8 cellular contexts compared by ENCODE assay signal in the genomic region with DNA sequence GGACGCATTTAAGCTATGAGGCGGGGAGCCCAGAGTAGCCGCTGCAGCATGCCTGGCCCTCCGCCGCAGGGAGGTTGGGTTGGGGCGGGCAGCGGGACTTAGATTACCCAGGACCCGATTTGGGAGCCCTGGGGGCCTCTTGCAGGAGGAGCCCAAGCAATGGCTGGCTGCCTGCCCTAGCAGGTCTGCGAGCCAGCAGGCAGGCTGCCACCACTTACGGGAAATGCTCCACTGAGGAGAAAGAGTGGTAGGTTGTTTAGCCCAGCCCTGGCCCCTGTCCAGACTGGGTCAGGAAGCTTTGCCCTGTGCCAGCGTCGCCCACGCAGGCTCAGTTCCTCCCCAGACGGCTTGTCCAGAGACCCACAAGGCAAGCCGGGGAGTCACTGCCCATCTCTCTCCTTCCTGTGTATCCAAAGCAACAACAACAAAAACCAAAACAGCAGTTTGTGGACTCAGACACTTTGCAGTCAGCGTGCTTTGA. TPM values are rescaled to one million over a fixed set of nuclear protein-coding genes. Genes with fewer than 3 reads are reported as not detected.
A peak's percentile ranks its signal among the peaks of the same experiment; 100 is the strongest.
DNase-seq lines count a peak whose midpoint lies in the region; ATAC-seq and TF ChIP-seq lines count a peak whose summit lies in the region.

No MANE protein-coding gene starts in this region.

- DNase-seq in DMS153 treated with DMSO at 0.1 percent for 48 hours (lab: John Stamatoyannopoulos, UW; ENCODE audit: unreplicated experiment), result peak; percentile 61
- peak; percentile 40 for DNase-seq in SK-MEL-5 (ENCODE audit: low read depth, low spot score)
- peak; percentile 98 for DNase-seq in fibroblast of the aortic adventitia (ENCODE audit: low read depth)
- no peak for DNase-seq in neuronal stem cell (ENCODE audit: low spot score)
- no peak for DNase-seq in nephron progenitor cell
- no peak for DNase-seq in AML-193 (lab: John Stamatoyannopoulos, UW)
- DNase-seq in effector memory CD4-positive, alpha-beta T cell, result no peak

- H3K4me1 ChIP-seq in neuronal stem cell (ENCODE audit: control insufficient read depth in 2 of 2, insufficient read depth in 1 of 2, low read depth in 1 of 2, low read length in 2 of 2), result peaks cover 0 to 3% of the 10 kb centered on the region in 2 donors
- no peaks in the 10 kb centered on the region for H3K4me1 ChIP-seq in effector memory CD4-positive, alpha-beta T cell (ENCODE audit: control insufficient read depth, insufficient read depth, low read length, poor library complexity, severe bottlenecking)

- TF ChIP-seq CTCF in fibroblast of the aortic adventitia (IDR thresholded peaks at IDR 0.05; ENCODE audit: insufficient read depth, low read length), result no peak
- no peak for TF ChIP-seq CTCF in nephron progenitor cell (IDR thresholded peaks at IDR 0.05)

- H2BK5ac ChIP-seq in neuronal stem cell (ENCODE audit: low read length), result no peak overlapping the region

- peaks cover 9% of the 10 kb centered on the region for H3K27me3 Mint-ChIP-seq in nephron progenitor cell (ENCODE audit: low read depth, poor library complexity)

- in situ Hi-C loops in SK-MEL-5 (cut with HindIII; ENCODE audit: low pct_unique_long_range_greater_than_20kb, low sequenced_read_pairs), result no loop called here

- no peak overlapping the region for H3K9ac ChIP-seq in neuronal stem cell (ENCODE audit: low read depth, low read length, poor library complexity)

- peak overlapping the region; percentile 58 for H3K18ac ChIP-seq in neuronal stem cell (ENCODE audit: low read length)

- no peak overlapping the region for H2BK12ac ChIP-seq in neuronal stem cell (ENCODE audit: low read length)

- no peaks in the 10 kb centered on the region for H3K9me3 ChIP-seq in neuronal stem cell (replicated peaks in 1 of 2; ENCODE audit: control insufficient read depth in 2 of 2, insufficient read depth in 1 of 2, low read depth in 1 of 2, low read length in 2 of 2)
- no peaks in the 10 kb centered on the region for H3K9me3 ChIP-seq in effector memory CD4-positive, alpha-beta T cell (ENCODE audit: control insufficient read depth, low read length)

- H3K9me3 Mint-ChIP-seq in nephron progenitor cell, result no peaks in the 10 kb centered on the region

- H3K27ac ChIP-seq in neuronal stem cell (replicated peaks; ENCODE audit: low read length), result no peak overlapping the region
- H3K27ac ChIP-seq in effector memory CD4-positive, alpha-beta T cell (ENCODE audit: insufficient read depth, low read length, poor library complexity, severe bottlenecking), result no peak overlapping the region

- no peak overlapping the region for H4K8ac ChIP-seq in neuronal stem cell (ENCODE audit: low read depth, low read length)

- WGBS in neuronal stem cell (ENCODE audit: extremely low coverage in 2 of 2, insufficient read length in 2 of 2, insufficient replicate concordance in 1 of 2), 2 donors, result no CpG with 5 or more reads among the region's 16 CpGs

- H2BK120ac ChIP-seq in neuronal stem cell (ENCODE audit: low read depth, low read length), result no peak overlapping the region

- H3K36me3 Mint-ChIP-seq in nephron progenitor cell (ENCODE audit: low read depth), result no peaks in the 10 kb centered on the region

- no peak overlapping the region for H3K4me2 ChIP-seq in neuronal stem cell (ENCODE audit: insufficient read depth, low read length, poor library complexity, severe bottlenecking)

- H3K4ac ChIP-seq in neuronal stem cell (ENCODE audit: low read length), result no peak overlapping the region

- peak overlapping the region; percentile 33 for H4K91ac ChIP-seq in neuronal stem cell (ENCODE audit: low read depth, low read length, poor library complexity)

- peaks cover 0 to 8% (median 0%) of the 10 kb centered on the region in 3 experiments for H3K27me3 ChIP-seq in neuronal stem cell (ENCODE audit: control insufficient read depth in 3 of 3, insufficient read depth in 3 of 3, low read depth in 1 of 3, low read length in 3 of 3)
- no peaks in the 10 kb centered on the region for H3K27me3 ChIP-seq in effector memory CD4-positive, alpha-beta T cell (replicated peaks; ENCODE audit: control insufficient read depth, insufficient read depth, low read length, poor library complexity, severe bottlenecking)

- no peak overlapping the region for H3K27ac Mint-ChIP-seq in nephron progenitor cell

- H2BK15ac ChIP-seq in neuronal stem cell (ENCODE audit: low read length), result no peak overlapping the region

- no peaks in the 10 kb centered on the region for H3K79me1 ChIP-seq in neuronal stem cell (ENCODE audit: low read depth, low read length)

- peaks cover 20% of the 10 kb centered on the region for H3K4me1 Mint-ChIP-seq in nephron progenitor cell

- peak overlapping the region; percentile 32 for H2AFZ ChIP-seq in neuronal stem cell (ENCODE audit: low read length)

- H2AK5ac ChIP-seq in neuronal stem cell (ENCODE audit: low read depth, low read length), result no peak overlapping the region

- H3K23ac ChIP-seq in neuronal stem cell (ENCODE audit: low read depth, low read length, poor library complexity), result no peak overlapping the region

- no peak overlapping the region for H3K14ac ChIP-seq in neuronal stem cell (ENCODE audit: low read length)

- ATAC-seq in HG03460 (IDR thresholded peaks at IDR 0.05; ENCODE audit: unreplicated experiment), result no peak

- H3K36me3 ChIP-seq in neuronal stem cell (replicated peaks in 1 of 2; ENCODE audit: control insufficient read depth in 2 of 2, insufficient read depth in 2 of 2, low read length in 2 of 2), result no peaks in the 10 kb centered on the region
- H3K36me3 ChIP-seq in effector memory CD4-positive, alpha-beta T cell (ENCODE audit: control insufficient read depth, insufficient read depth, low read length), result no peaks in the 10 kb centered on the region

- H3K4me3 Mint-ChIP-seq in nephron progenitor cell, result no peak overlapping the region

- H3K4me3 ChIP-seq in fibroblast of the aortic adventitia (ENCODE audit: low read depth, low read length) (peak overlapping the region; percentile 17), neuronal stem cell (ENCODE audit: low read length in 2 of 2) (no peak overlapping the region)
- H3K4me3 ChIP-seq in effector memory CD4-positive, alpha-beta T cell (ENCODE audit: insufficient read depth, low read depth, low read length, poor library complexity, severe bottlenecking), result no peak overlapping the region

RNA-seq across cellular contexts. Expression of a gene that starts 10.3 kb away (rescaled TPM):
- total RNA-seq in SK-MEL-5 (2014; rRNA removed; shearing (Covaris generic)), result 0.32 and 1.4 TPM in 2 replicates
- polyA plus RNA-seq in SK-MEL-5 (2015; cell fraction: cytosol; rRNA removed), result 0.03 and 0.19 TPM in 2 replicates
- polyA plus RNA-seq in SK-MEL-5 (2015; cell fraction: nucleus; rRNA removed), result 0.69 and 0.76 TPM in 2 replicates
- not detected in 2 replicates for total RNA-seq in fibroblast of the aortic adventitia (ENCODE audit: low replicate concordance)
- polyA plus RNA-seq in neuronal stem cell (2013, experiment 1 of 2), result 4.9 TPM
- polyA plus RNA-seq in neuronal stem cell (2013, experiment 2 of 2), result 5.0 TPM

RNA-seq across cellular contexts. Expression of a gene that starts 48.1 kb away (rescaled TPM):
- 3.7 and 4.1 TPM in 2 replicates for total RNA-seq in SK-MEL-5 (2014; rRNA removed; shearing (Covaris generic))
- polyA plus RNA-seq in SK-MEL-5 (2015; cell fraction: cytosol; rRNA removed), result 3.0 and 5.1 TPM in 2 replicates
- 8.5 and 13.1 TPM in 2 replicates for polyA plus RNA-seq in SK-MEL-5 (2015; cell fraction: nucleus; rRNA removed)
- total RNA-seq in fibroblast of the aortic adventitia (ENCODE audit: low replicate concordance), result 0.74 and 1.3 TPM in 2 replicates
- not detected for polyA plus RNA-seq in neuronal stem cell (2013, experiment 1 of 2)
- polyA plus RNA-seq in neuronal stem cell (2013, experiment 2 of 2), result not detected

Comparison
In these comparisons a context has a peak if more than half of its experiments do, and no peak if none do; other contexts are left out.
1. DNase-seq: peak in DMS153 treated with DMSO at 0.1 percent for 48 hours (single experiment), SK-MEL-5 (single experiment) and fibroblast of the aortic adventitia (single experiment); none in neuronal stem cell (single experiment), nephron progenitor cell (single experiment), AML-193 (0 of 2) and effector memory CD4-positive, alpha-beta T cell (0 of 3).